ENCODE assay signal across 15 cellular contexts in genomic region chr5:96901384-96901783, GRCh38. TPM values are rescaled to one million over a fixed set of nuclear protein-coding genes. Genes with fewer than 3 reads are reported as not detected.
A peak's percentile ranks its signal among the peaks of the same experiment; 100 is the strongest.
DNase-seq lines count a peak whose midpoint lies in the region; ATAC-seq and TF ChIP-seq lines count a peak whose summit lies in the region.
"Had no signal": no experiment of that assay in that cellular context is flagged by ENCODE, and none has a peak within 500 bp of the region (broad histone marks: within the 10 kb centered on the region; RNA-seq: fewer than 3 reads in every experiment).

No MANE protein-coding gene starts in this region.

- POLR2A ChIA-PET in naive thymus-derived CD4-positive, alpha-beta T cell (lab: Charles Lee) = interaction anchor here (0.9 to 6.7 kb wide), 5 partner anchors 8 to 26 kb away, joined by 3 to 57 read pairs (median 5); partner anchors contain the start of gene ERAP2

- H3K4me3 Mint-ChIP-seq in Calu3 (ENCODE audit: low read depth, unreplicated experiment) = no peak overlapping the region
- H3K4me3 Mint-ChIP-seq in activated naive CD8-positive, alpha-beta T cell treated with anti-CD3 and anti-CD28 coated beads for 36 hours = no peak overlapping the region
- H3K4me3 Mint-ChIP-seq in naive thymus-derived CD4-positive, alpha-beta T cell = no peak overlapping the region

- H3K9me3 Mint-ChIP-seq in Calu3 (ENCODE audit: low read depth, unreplicated experiment) = no peaks in the 10 kb centered on the region
- no peaks in the 10 kb centered on the region for H3K9me3 Mint-ChIP-seq in activated naive CD8-positive, alpha-beta T cell treated with anti-CD3 and anti-CD28 coated beads for 36 hours
- H3K9me3 Mint-ChIP-seq in naive thymus-derived CD4-positive, alpha-beta T cell = no peaks in the 10 kb centered on the region
- H3K9me3 Mint-ChIP-seq: stimulated activated naive CD8-positive, alpha-beta T cell treated with anti-CD3 and anti-CD28 coated beads, Interleukin-15, amount 100 ng/mL, for 72 hours had no signal

- no peak overlapping the region for H3K27ac Mint-ChIP-seq in Calu3 (ENCODE audit: unreplicated experiment)
- peak overlapping the region; percentile 11 for H3K27ac Mint-ChIP-seq in activated naive CD8-positive, alpha-beta T cell treated with anti-CD3 and anti-CD28 coated beads for 36 hours
- H3K27ac Mint-ChIP-seq in naive thymus-derived CD4-positive, alpha-beta T cell = peak overlapping the region in 5 of 9 donors; percentile 26 to 59 (median 56)

- no peak overlapping the region for H3K27ac ChIP-seq in naive thymus-derived CD4-positive, alpha-beta T cell (ENCODE audit: low read depth, low read length)
- H3K27ac ChIP-seq: adrenal gland, colonic mucosa had no signal

- no peaks in the 10 kb centered on the region for H3K27me3 ChIP-seq in naive thymus-derived CD4-positive, alpha-beta T cell (ENCODE audit: control insufficient read depth in 2 of 2, insufficient read depth in 2 of 2, low read length in 2 of 2)
- H3K27me3 ChIP-seq: adrenal gland, colonic mucosa, MG63 had no signal

- peaks cover 6 to 9% of the 10 kb centered on the region in 2 donors for H3K4me1 ChIP-seq in naive thymus-derived CD4-positive, alpha-beta T cell (ENCODE audit: control insufficient read depth in 2 of 2, insufficient read depth in 2 of 2, low read length in 2 of 2)
- H3K4me1 ChIP-seq: adrenal gland, colonic mucosa had no signal

- CTCF ChIA-PET in Calu3 (lab: Charles Lee) = interaction anchor here (0.6 to 0.9 kb wide), 2 partner anchors 9 to 32 kb away, joined by 3 to 4 read pairs; no protein-coding TSS in a partner anchor
- CTCF ChIA-PET in naive thymus-derived CD4-positive, alpha-beta T cell (lab: Charles Lee) = interaction anchor here (3.0 kb wide), 1 partner anchor 32 kb away, joined by 16 read pairs; no protein-coding TSS in a partner anchor

- peak; percentile 41 for TF ChIP-seq CTCF in Calu3 (IDR thresholded peaks at IDR 0.05; ENCODE audit: unreplicated experiment)
- peak; percentile 23 for TF ChIP-seq CTCF in GM13977 (IDR thresholded peaks at IDR 0.05; ENCODE audit: extremely low read depth, insufficient read depth, missing control alignments)

- no peaks in the 10 kb centered on the region for H3K27me3 Mint-ChIP-seq in Calu3 (ENCODE audit: unreplicated experiment)
- no peaks in the 10 kb centered on the region for H3K27me3 Mint-ChIP-seq in activated naive CD8-positive, alpha-beta T cell treated with anti-CD3 and anti-CD28 coated beads for 36 hours
- H3K27me3 Mint-ChIP-seq in naive thymus-derived CD4-positive, alpha-beta T cell = no peaks in the 10 kb centered on the region
- H3K27me3 Mint-ChIP-seq: stimulated activated naive CD8-positive, alpha-beta T cell treated with anti-CD3 and anti-CD28 coated beads, Interleukin-15, amount 100 ng/mL, for 72 hours had no signal

- in situ Hi-C loops in GM13977 (cut with MboI; ENCODE audit: low pct_unique_long_range_greater_than_20kb, low sequenced_read_pairs, unreplicated experiment) = no loop called here

- intact Hi-C loops in Calu3 (cut with micrococcal nuclease; ENCODE audit: unreplicated experiment) = no loop called here
- intact Hi-C loops in naive thymus-derived CD4-positive, alpha-beta T cell (cut with micrococcal nuclease) = loop anchor here in 1 of 2 donors (10.0 kb wide), 1 partner anchor 127 kb away; no protein-coding TSS in a partner anchor

- no peak overlapping the region for H3K4me3 ChIP-seq in naive thymus-derived CD4-positive, alpha-beta T cell (ENCODE audit: low read length)
- H3K4me3 ChIP-seq: adrenal gland, colonic mucosa, MG63 had no signal

- no peaks in the 10 kb centered on the region for H3K9me3 ChIP-seq in naive thymus-derived CD4-positive, alpha-beta T cell (ENCODE audit: control insufficient read depth in 2 of 3, low read length in 3 of 3)
- H3K9me3 ChIP-seq: adrenal gland, colonic mucosa, MG63 had no signal

- ATAC-seq in naive thymus-derived CD4-positive, alpha-beta T cell = no peak
- ATAC-seq: activated CD4-positive, CD25-positive, alpha-beta regulatory T cell treated with anti-CD3 and anti-CD28 coated beads, Interleukin-2, amount 50 U/mL, for 24 hours; esophagus mucosa; sciatic nerve; stimulated activated naive CD8-positive, alpha-beta T cell treated with anti-CD3 and anti-CD28 coated beads, Interleukin-15, amount 100 ng/mL, for 72 hours had no signal

- DNase-seq in Calu3 (no peak), GM13977 (ENCODE audit: low spot score) (no peak), NCI-H128 (lab: John Stamatoyannopoulos, UW; ENCODE audit: unreplicated experiment) (no peak), HK-2 (ENCODE audit: unreplicated experiment) (no peak), SKM-1 (lab: John Stamatoyannopoulos, UW; ENCODE audit: unreplicated experiment) (no peak)
- no peak for DNase-seq in activated naive CD8-positive, alpha-beta T cell treated with anti-CD3 and anti-CD28 coated beads for 36 hours
- no peak for DNase-seq in naive thymus-derived CD4-positive, alpha-beta T cell
- DNase-seq: adrenal gland; colonic mucosa; MG63; stimulated activated naive CD8-positive, alpha-beta T cell treated with anti-CD3 and anti-CD28 coated beads, Interleukin-15, amount 100 ng/mL, for 72 hours had no signal

- no peaks in the 10 kb centered on the region for H3K36me3 Mint-ChIP-seq in Calu3 (ENCODE audit: insufficient read depth, unreplicated experiment)
- H3K36me3 Mint-ChIP-seq in activated naive CD8-positive, alpha-beta T cell treated with anti-CD3 and anti-CD28 coated beads for 36 hours = peaks cover 42% of the 10 kb centered on the region
- peaks cover 22 to 69% (median 54%) of the 10 kb centered on the region in 5 donors for H3K36me3 Mint-ChIP-seq in naive thymus-derived CD4-positive, alpha-beta T cell

- no TSS peak for BruUV-seq in Calu3 (replicated peaks; lab: Mats Ljungman, UMichigan)

- H3K4me1 Mint-ChIP-seq in Calu3 (ENCODE audit: low read depth, unreplicated experiment) = no peaks in the 10 kb centered on the region
- H3K4me1 Mint-ChIP-seq in activated naive CD8-positive, alpha-beta T cell treated with anti-CD3 and anti-CD28 coated beads for 36 hours = peaks cover 18% of the 10 kb centered on the region
- peaks cover 22 to 49% (median 40%) of the 10 kb centered on the region in 7 donors for H3K4me1 Mint-ChIP-seq in naive thymus-derived CD4-positive, alpha-beta T cell

- peaks cover 4 to 66% (median 47%) of the 10 kb centered on the region in 3 experiments for H3K36me3 ChIP-seq in naive thymus-derived CD4-positive, alpha-beta T cell (ENCODE audit: control insufficient read depth in 2 of 3, insufficient read depth in 3 of 3, low read length in 3 of 3)
- H3K36me3 ChIP-seq: colonic mucosa had no signal

RNA-seq across cellular contexts. Expression of gene ERAP2, which starts 25.1 kb away (rescaled TPM):
- total RNA-seq in Calu3 (2022) = 67.7 TPM in 2 replicates
- 10 to 100 TPM; 44.8 to 47.1 TPM for total RNA-seq in activated naive CD8-positive, alpha-beta T cell treated with anti-CD3 and anti-CD28 coated beads for 36 hours
- total RNA-seq in naive thymus-derived CD4-positive, alpha-beta T cell = 100 to 1,000 TPM in 2 of 5 experiments, 10 to 100 TPM in 3; 42.5 to 158 (median 97.2) TPM
- polyA plus RNA-seq in naive thymus-derived CD4-positive, alpha-beta T cell = 100 to 1,000 TPM in 1 of 2 donors, 10 to 100 TPM in 1; 11.1 to 161 TPM
- polyA plus RNA-seq: neural cell had no signal

RNA-seq across cellular contexts. Expression of gene LNPEP, which starts 34.5 kb away (rescaled TPM):
- total RNA-seq in Calu3 (2022) = 76.0 and 85.5 TPM in 2 replicates
- 10 to 100 TPM; 41.4 to 41.5 TPM for total RNA-seq in activated naive CD8-positive, alpha-beta T cell treated with anti-CD3 and anti-CD28 coated beads for 36 hours
- total RNA-seq in naive thymus-derived CD4-positive, alpha-beta T cell = 100 to 1,000 TPM in 1 of 5 experiments, 10 to 100 TPM in 4; 82.4 to 109 (median 88.8) TPM
- polyA plus RNA-seq in naive thymus-derived CD4-positive, alpha-beta T cell = 10 to 100 TPM; 53.2 to 54.5 TPM
